18 cellular contexts compared by ENCODE assay signal in genomic region chr17:75959046-75959838, GRCh38. TPM values are rescaled to one million over a fixed set of nuclear protein-coding genes. Genes with fewer than 3 reads are reported as not detected.
A peak's percentile ranks its signal among the peaks of the same experiment; 100 is the strongest.
DNase-seq lines count a peak whose midpoint lies in the region; ATAC-seq and TF ChIP-seq lines count a peak whose summit lies in the region.
"Had no signal": no experiment of that assay in that cellular context is flagged by ENCODE, and none has a peak within 500 bp of the region (broad histone marks: within the 10 kb centered on the region; RNA-seq: fewer than 3 reads in every experiment).

No MANE protein-coding gene starts in this region.

- H3K4me1 Mint-ChIP-seq in GM23338 = peaks cover 22% of the 10 kb centered on the region
- H3K4me1 Mint-ChIP-seq: nephron progenitor cell had no signal

- peak; percentile 70 for DNase-seq in GM23338 (ENCODE audit: low spot score)
- peak; percentile 79 for DNase-seq in PC-3
- no peak for DNase-seq in right cardiac atrium
- DNase-seq in GM10248 (ENCODE audit: extremely low spot score) = no peak
- DNase-seq in HT-29 (ENCODE audit: low spot score) = no peak
- DNase-seq: activated CD4-positive, alpha-beta T cell treated with anti-CD3 and anti-CD28 coated beads, Interleukin-2, amount 50 U/mL, for 48 hours; activated naive CD4-positive, alpha-beta T cell treated with anti-CD3 and anti-CD28 coated beads, Interleukin-2, amount 10 ng/mL, durations not matched to agents 7 days and 5 days; CD4-positive, alpha-beta T cell; DMS79 treated with DMSO at 0.1 percent for 48 hours; NCI-H1417; NCI-H526 treated with DMSO at 0.1 percent for 48 hours; nephron progenitor cell; SIG-M5; WERI-Rb-1 had no signal

- H3K27ac ChIP-seq in GM23338 (ENCODE audit: low read depth) (peak overlapping the region; percentile 61), PC-3 (ENCODE audit: low read length) (peak overlapping the region; percentile 78), right cardiac atrium (ENCODE audit: low read length) (peak overlapping the region; percentile 58), neutrophil (peak overlapping the region; percentile 51)
- H3K27ac ChIP-seq: WERI-Rb-1 had no signal

- H2AFZ ChIP-seq in GM23338 (no peak overlapping the region), PC-3 (ENCODE audit: low read length) (peak overlapping the region; percentile 12; the same call in 1 of the 2 replicates)

- H3K79me2 ChIP-seq in GM23338 (replicated peaks; ENCODE audit: insufficient read depth) (peaks cover 45% of the 10 kb centered on the region), PC-3 (ENCODE audit: low read length) (peaks cover 39% of the 10 kb centered on the region)

- peak overlapping the region; percentile 69 for H3K27ac Mint-ChIP-seq in GM23338
- H3K27ac Mint-ChIP-seq: activated naive CD4-positive, alpha-beta T cell treated with anti-CD3 and anti-CD28 coated beads, Interleukin-2, amount 10 ng/mL, durations not matched to agents 7 days and 5 days; CD4-positive, alpha-beta T cell; nephron progenitor cell; T-helper 1 cell treated with Interleukin-12 subunit alpha and Interleukin-12 subunit beta and Interleukin-4 antibody, amounts not matched to agents 30 μg/mL and 1 μg/mL, for 36 hours had no signal

- no peaks in the 10 kb centered on the region; the same call in 2 of the 3 replicates for H3K9me3 Mint-ChIP-seq in GM23338
- H3K9me3 Mint-ChIP-seq: activated naive CD4-positive, alpha-beta T cell treated with anti-CD3 and anti-CD28 coated beads, Interleukin-2, amount 10 ng/mL, durations not matched to agents 7 days and 5 days; CD4-positive, alpha-beta T cell; nephron progenitor cell; T-helper 1 cell treated with Interleukin-12 subunit alpha and Interleukin-12 subunit beta and Interleukin-4 antibody, amounts not matched to agents 30 μg/mL and 1 μg/mL, for 36 hours had no signal

- no peaks in the 10 kb centered on the region for H3K9me2 ChIP-seq in GM23338 (ENCODE audit: insufficient read depth)
- H3K9me2 ChIP-seq in PC-3 (replicated peaks; ENCODE audit: low read length) = no peaks in the 10 kb centered on the region

- TF ChIP-seq CTCF in GM23338 (conservative IDR thresholded peaks at IDR 0.05; ENCODE audit: low read depth in 2 of 2) (no peak), PC-3 (conservative IDR thresholded peaks at IDR 0.05; ENCODE audit: low read depth, low read length) (no peak), neutrophil (IDR thresholded peaks at IDR 0.05) (no peak), GM10248 (IDR thresholded peaks at IDR 0.05; ENCODE audit: control extremely low read depth, extremely low read depth, low read depth, missing control alignments) (no peak)

- CTCF ChIA-PET in PC-3 (lab: Charles Lee) (interaction anchor here (0.9 kb wide), 2 partner anchors 18 to 82 kb away, joined by 4 read pairs; partner anchors contain the start of gene FBF1), GM10248 (lab: Yijun Ruan, JAX) (interaction anchor here (1.0 to 1.4 kb wide), 2 partner anchors 41 to 54 kb away, joined by 3 to 4 read pairs; no protein-coding TSS in a partner anchor)

- WGBS in right cardiac atrium = 45% methylated on average over 8 of the region's 8 CpGs

- H3K9me3 ChIP-seq in PC-3 (ENCODE audit: low read length) (no peaks in the 10 kb centered on the region), right cardiac atrium (ENCODE audit: control insufficient read depth, low read length) (no peaks in the 10 kb centered on the region), neutrophil (no peaks in the 10 kb centered on the region)

- BruUV-seq in PC-3 (replicated peaks; lab: Mats Ljungman, UMichigan) = no TSS peak

- peak; percentile 95 for ATAC-seq in GM23338
- peak; percentile 94 for ATAC-seq in PC-3
- ATAC-seq in right cardiac atrium = peak in 1 of 2 donors; percentile 45
- ATAC-seq in GM21360 (IDR thresholded peaks at IDR 0.05; ENCODE audit: unreplicated experiment) = no peak
- ATAC-seq in HG03460 (IDR thresholded peaks at IDR 0.05; ENCODE audit: unreplicated experiment) = no peak

- H3K36me3 ChIP-seq in GM23338 (ENCODE audit: insufficient read depth) = peaks cover 10% of the 10 kb centered on the region
- peaks cover 22% of the 10 kb centered on the region for H3K36me3 ChIP-seq in PC-3 (ENCODE audit: low read depth, low read length)
- peaks cover 68% of the 10 kb centered on the region for H3K36me3 ChIP-seq in neutrophil

- peak overlapping the region; percentile 43 for H3K4me3 Mint-ChIP-seq in GM23338
- H3K4me3 Mint-ChIP-seq: activated naive CD4-positive, alpha-beta T cell treated with anti-CD3 and anti-CD28 coated beads, Interleukin-2, amount 10 ng/mL, durations not matched to agents 7 days and 5 days; CD4-positive, alpha-beta T cell; nephron progenitor cell; T-helper 1 cell treated with Interleukin-12 subunit alpha and Interleukin-12 subunit beta and Interleukin-4 antibody, amounts not matched to agents 30 μg/mL and 1 μg/mL, for 36 hours had no signal

- 0 out of 2 replicates have a peak, but pooled peaks cover 4% of the 10 kb centered on the region for H4K20me1 ChIP-seq in GM23338 (replicated peaks; ENCODE audit: insufficient read depth)
- no peaks in the 10 kb centered on the region for H4K20me1 ChIP-seq in PC-3 (ENCODE audit: low read length)

- H3K36me3 Mint-ChIP-seq in GM23338 (ENCODE audit: low read depth) = peaks cover 19% of the 10 kb centered on the region; the same call in 2 of the 3 replicates

- H3K4me2 ChIP-seq in GM23338 (peak overlapping the region; percentile 69), PC-3 (ENCODE audit: low read length) (peak overlapping the region; percentile 75)

- POLR2A ChIA-PET in PC-3 (lab: Charles Lee; ENCODE audit: unreplicated experiment) = interaction anchor here (0.7 kb wide), 1 partner anchor 9 kb away, joined by 3 read pairs; no protein-coding TSS in a partner anchor
- POLR2A ChIA-PET in GM10248 (lab: Yijun Ruan, JAX) = no interaction called here

- H3K27me3 Mint-ChIP-seq in GM23338 (ENCODE audit: insufficient read depth, low read depth, poor library complexity) = no peaks in the 10 kb centered on the region
- H3K27me3 Mint-ChIP-seq: activated naive CD4-positive, alpha-beta T cell treated with anti-CD3 and anti-CD28 coated beads, Interleukin-2, amount 10 ng/mL, durations not matched to agents 7 days and 5 days; CD4-positive, alpha-beta T cell had no signal

- H3K4me3 ChIP-seq in GM23338 (peak overlapping the region; percentile 38), PC-3 (ENCODE audit: low read length) (peak overlapping the region; percentile 36; the same call in 1 of the 2 replicates), right cardiac atrium (ENCODE audit: low read length) (no peak overlapping the region), neutrophil (ENCODE audit: low read depth in 1 of 2, low read length in 1 of 2) (no peak overlapping the region)

- peak overlapping the region; percentile 11 for H3K9ac ChIP-seq in PC-3 (ENCODE audit: low read length)

- H3K4me1 ChIP-seq in GM23338 (ENCODE audit: insufficient read depth) (peaks cover 29% of the 10 kb centered on the region), PC-3 (ENCODE audit: insufficient read depth, low read length) (peaks cover 21% of the 10 kb centered on the region), right cardiac atrium (ENCODE audit: control insufficient read depth, insufficient read depth, low read length) (peaks cover 1% of the 10 kb centered on the region), neutrophil (ENCODE audit: control insufficient read depth in 1 of 2, insufficient read depth in 1 of 2, low read depth in 1 of 2, low read length in 1 of 2) (peaks cover 21 to 25% of the 10 kb centered on the region in 2 experiments)

- no peaks in the 10 kb centered on the region for H3K27me3 ChIP-seq in GM23338 (ENCODE audit: insufficient read depth)
- no peaks in the 10 kb centered on the region for H3K27me3 ChIP-seq in PC-3 (ENCODE audit: low read length)
- no peaks in the 10 kb centered on the region for H3K27me3 ChIP-seq in right cardiac atrium (ENCODE audit: control insufficient read depth, insufficient read depth)
- no peaks in the 10 kb centered on the region for H3K27me3 ChIP-seq in neutrophil

- peaks cover 7% of the 10 kb centered on the region; the same call in 1 of the 2 replicates for H3F3A ChIP-seq in GM23338 (replicated peaks; ENCODE audit: low read depth)
- H3F3A ChIP-seq in PC-3 (ENCODE audit: low read length, unreplicated experiment) = peaks cover 7% of the 10 kb centered on the region

- intact Hi-C loops in PC-3 (cut with micrococcal nuclease) = loop anchor here (2.0 kb wide), 2 partner anchors 18 to 20 kb away; partner anchors contain the start of genes ACOX1, FBF1 and TEN1
- intact Hi-C loops in right cardiac atrium (cut with DNase I) = no loop called here

TF ChIP-seq in GM23338, 12 proteins besides CTCF, POLR2A, EP300 and RAD21 (continues in another document):
- no peak for TF ChIP-seq ZNF114 (CRISPR knock-in tag; IDR thresholded peaks at IDR 0.05)

RNA-seq across cellular contexts. Expression of gene FBF1, which starts 18.4 kb away (rescaled TPM):
- total RNA-seq in GM23338 (2014; rRNA removed; shearing (Covaris generic)) = 11.8 and 17.4 TPM in 2 replicates
- 8.8 and 9.7 TPM in 2 replicates for polyA plus RNA-seq in GM23338 (2016; fragmentation: Nextera tagmentation; extraction: Ambion mirVana)
- 35.3 and 39.2 TPM in 2 replicates for total RNA-seq in PC-3 (2014; rRNA removed)
- 1 to 10 TPM; 4.8 to 5.5 (median 5.1) TPM for total RNA-seq in right cardiac atrium
- 5.0 TPM for polyA plus RNA-seq in right cardiac atrium
- total RNA-seq in HT-29 (2014; rRNA removed; shearing (Covaris generic)) = 7.4 and 13.1 TPM in 2 replicates

RNA-seq across cellular contexts. Expression of gene ACOX1, which starts 19.7 kb away (rescaled TPM):
- total RNA-seq in GM23338 (2014; rRNA removed; shearing (Covaris generic)) = 32.8 and 32.9 TPM in 2 replicates
- polyA plus RNA-seq in GM23338 (2016; fragmentation: Nextera tagmentation; extraction: Ambion mirVana) (11.9 and 12.8 TPM in 2 replicates), right cardiac atrium (18.7 TPM)
- total RNA-seq in PC-3 (2014; rRNA removed) (63.2 and 74.9 TPM in 2 replicates), right cardiac atrium (10 to 100 TPM; 56.9 to 67.5 (median 62.3) TPM)
- total RNA-seq in HT-29 (2014; rRNA removed; shearing (Covaris generic)) = 32.1 and 46.5 TPM in 2 replicates

RNA-seq across cellular contexts. Expression of gene TEN1, which starts 19.8 kb away (rescaled TPM):
- total RNA-seq in GM23338 (2014; rRNA removed; shearing (Covaris generic)) = 11.3 TPM in 2 replicates
- polyA plus RNA-seq in GM23338 (2016; fragmentation: Nextera tagmentation; extraction: Ambion mirVana) (13.2 and 14.1 TPM in 2 replicates), right cardiac atrium (22.5 TPM)
- total RNA-seq in PC-3 (2014; rRNA removed) (58.3 and 62.4 TPM in 2 replicates), right cardiac atrium (10 to 100 TPM in 2 of 4 donors, 1 to 10 TPM in 2; 8.5 to 12.1 (median 9.9) TPM)
- 48.6 and 56.2 TPM in 2 replicates for total RNA-seq in HT-29 (2014; rRNA removed; shearing (Covaris generic))

RNA-seq across cellular contexts. Expression of gene CDK3, which starts 41.4 kb away (rescaled TPM):
- total RNA-seq in GM23338 (2014; rRNA removed; shearing (Covaris generic)) = 5.9 and 10.2 TPM in 2 replicates
- polyA plus RNA-seq in GM23338 (2016; fragmentation: Nextera tagmentation; extraction: Ambion mirVana) (7.8 and 7.9 TPM in 2 replicates), right cardiac atrium (2.9 TPM)
- total RNA-seq in PC-3 (2014; rRNA removed) (4.3 and 8.5 TPM in 2 replicates), right cardiac atrium (1 to 10 TPM; 2.4 to 2.6 (median 2.5) TPM)
- total RNA-seq in HT-29 (2014; rRNA removed; shearing (Covaris generic)) = 9.5 and 11.5 TPM in 2 replicates

RNA-seq across cellular contexts. Expression of gene MRPL38, which starts 54.6 kb away (rescaled TPM):
- 47.2 and 63.6 TPM in 2 replicates for total RNA-seq in GM23338 (2014; rRNA removed; shearing (Covaris generic))
- polyA plus RNA-seq in GM23338 (2016; fragmentation: Nextera tagmentation; extraction: Ambion mirVana) (86.7 and 90.0 TPM in 2 replicates), right cardiac atrium (57.9 TPM)
- total RNA-seq in PC-3 (2014; rRNA removed) (74.5 and 124 TPM in 2 replicates), right cardiac atrium (10 to 100 TPM; 64.1 to 94.2 (median 83.8) TPM)
- 85.7 and 92.3 TPM in 2 replicates for total RNA-seq in HT-29 (2014; rRNA removed; shearing (Covaris generic))

Comparison
In these comparisons a context has a peak if more than half of its experiments do, and no peak if none do; other contexts are left out.
1. ATAC-seq: peak in GM23338 (single experiment) and PC-3 (single experiment); none in GM21360 (single experiment) and HG03460 (single experiment).
2. DNase-seq: peak in GM23338 (single experiment) and PC-3 (single experiment); none in right cardiac atrium (0 of 3), GM10248 (single experiment) and HT-29 (single experiment).
3. H3K4me3 ChIP-seq: peak in GM23338 (single experiment) and PC-3 (single experiment); none in right cardiac atrium (single experiment) and neutrophil (0 of 2).
4. Peak in every context shown above with its lines, with median percentiles within 50 percentile points of each other: H3K27ac ChIP-seq.